Comparison of ENCODE assay signal across 8 cellular contexts in the genomic region with DNA sequence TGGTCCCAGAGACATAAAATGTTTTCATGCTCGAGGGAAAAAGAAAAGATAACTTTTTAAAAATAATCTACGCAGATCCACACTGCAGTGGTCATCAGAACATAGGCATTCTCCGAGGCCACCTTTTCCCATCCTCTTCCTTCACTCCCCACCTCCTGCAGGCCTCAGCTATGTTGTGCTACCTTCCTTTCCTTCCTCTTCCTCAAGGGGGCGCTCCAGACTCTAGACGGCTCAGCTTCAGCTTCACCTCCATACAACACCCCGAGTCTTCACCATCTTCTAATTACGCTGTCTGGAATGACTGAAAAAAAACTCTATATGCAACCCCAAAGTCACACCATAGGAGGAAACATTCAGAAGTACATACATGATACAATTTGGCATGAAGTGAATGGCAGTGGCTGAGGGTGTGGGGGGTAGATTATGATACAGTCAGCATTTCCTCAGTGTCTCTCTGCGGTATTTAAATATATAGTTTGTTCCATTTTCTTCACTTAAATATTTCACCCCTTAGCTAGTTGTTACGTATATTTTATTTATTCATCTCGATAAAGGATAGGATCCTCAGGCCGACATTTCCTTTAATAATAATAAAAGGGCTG.
DNase-seq lines count a peak whose midpoint lies in the region; ATAC-seq, FAIRE-seq and TF ChIP-seq lines count a peak whose summit lies in the region.

No MANE protein-coding gene starts in this region.

- no peak overlapping the region for H3K27ac ChIP-seq in esophagus muscularis mucosa (replicated peaks in 1 of 4)
- no peak overlapping the region for H3K27ac ChIP-seq in neutrophil

- TF ChIP-seq EP300 in esophagus muscularis mucosa (IDR thresholded peaks at IDR 0.05): no peak

- 56% methylated on average over 11 of the region's 11 CpGs for WGBS in esophagus muscularis mucosa

- intact Hi-C loops in esophagus muscularis mucosa (cut with DNase I): loop anchor here (2.0 kb wide), 1 partner anchor 583 kb away; the partner anchor contains the start of gene IRS1

- H3K4me3 Mint-ChIP-seq in activated CD8-positive, alpha-beta T cell treated with anti-CD3 and anti-CD28 coated beads, Interleukin-2, amount 10 ng/mL, durations not matched to agents 7 days and 5 days: no peak overlapping the region

- H3K27me3 Mint-ChIP-seq in activated CD8-positive, alpha-beta T cell treated with anti-CD3 and anti-CD28 coated beads, Interleukin-2, amount 10 ng/mL, durations not matched to agents 7 days and 5 days (ENCODE audit: low read depth): no peaks in the 10 kb centered on the region

- H3K9me3 ChIP-seq in esophagus muscularis mucosa (no peaks in the 10 kb centered on the region), neutrophil (no peaks in the 10 kb centered on the region)

- DNase-seq in AML-193 (lab: John Stamatoyannopoulos, UW) (peak; percentile 54 to 69), NCI-H69 (lab: John Stamatoyannopoulos, UW) (peak; percentile 64), esophagus muscularis mucosa (ENCODE audit: extremely low spot score) (no peak), urothelium cell line (ENCODE audit: low spot score) (peak; percentile 31)
- peak; percentile 70 for DNase-seq in activated CD8-positive, alpha-beta T cell treated with anti-CD3 and anti-CD28 coated beads, Interleukin-2, amount 10 ng/mL, durations not matched to agents 7 days and 5 days

- no peak overlapping the region for H3K27ac Mint-ChIP-seq in activated CD8-positive, alpha-beta T cell treated with anti-CD3 and anti-CD28 coated beads, Interleukin-2, amount 10 ng/mL, durations not matched to agents 7 days and 5 days

- H3K9me3 Mint-ChIP-seq in activated CD8-positive, alpha-beta T cell treated with anti-CD3 and anti-CD28 coated beads, Interleukin-2, amount 10 ng/mL, durations not matched to agents 7 days and 5 days (ENCODE audit: insufficient read depth): no peaks in the 10 kb centered on the region

- no peaks in the 10 kb centered on the region for H3K27me3 ChIP-seq in esophagus muscularis mucosa
- no peaks in the 10 kb centered on the region for H3K27me3 ChIP-seq in neutrophil

- POLR2A ChIA-PET in activated CD8-positive, alpha-beta T cell treated with anti-CD3 and anti-CD28 coated beads, Interleukin-2, amount 10 ng/mL, durations not matched to agents 7 days and 5 days (lab: Charles Lee): no interaction called here

- ATAC-seq in GM18907 (IDR thresholded peaks at IDR 0.05; ENCODE audit: unreplicated experiment) (peak; percentile 87), HG03097 (IDR thresholded peaks at IDR 0.05; ENCODE audit: low FRiP score, unreplicated experiment) (peak; percentile 98)
- ATAC-seq in activated CD8-positive, alpha-beta T cell treated with anti-CD3 and anti-CD28 coated beads, Interleukin-2, amount 10 ng/mL, durations not matched to agents 7 days and 5 days: peak; percentile 90

- H3K4me3 ChIP-seq in esophagus muscularis mucosa (no peak overlapping the region), neutrophil (ENCODE audit: low read depth in 1 of 2, low read length in 1 of 2) (no peak overlapping the region)

- TF ChIP-seq CTCF in esophagus muscularis mucosa (IDR thresholded peaks at IDR 0.05) (peak; percentile 50 to 70 (median 60)), neutrophil (IDR thresholded peaks at IDR 0.05) (peak; percentile 36)

- H3K36me3 Mint-ChIP-seq in activated CD8-positive, alpha-beta T cell treated with anti-CD3 and anti-CD28 coated beads, Interleukin-2, amount 10 ng/mL, durations not matched to agents 7 days and 5 days (ENCODE audit: low read depth): no peaks in the 10 kb centered on the region

- CTCF ChIA-PET in activated CD8-positive, alpha-beta T cell treated with anti-CD3 and anti-CD28 coated beads, Interleukin-2, amount 10 ng/mL, durations not matched to agents 7 days and 5 days (lab: Charles Lee): interaction anchor here (0.7 to 2.7 kb wide), 10 partner anchors 9 to 767 kb away, joined by 3 to 23 read pairs (median 4); partner anchors contain the start of genes IRS1 and RHBDD1

- FAIRE-seq in urothelium cell line (lab: Jason Lieb, UNC): no peak

- H3K4me1 ChIP-seq in esophagus muscularis mucosa (peaks cover 13 to 23% (median 16%) of the 10 kb centered on the region in 4 donors), neutrophil (ENCODE audit: control insufficient read depth in 1 of 2, insufficient read depth in 1 of 2, low read depth in 1 of 2, low read length in 1 of 2) (peaks cover 0 to 13% of the 10 kb centered on the region in 2 experiments)

- no peak for TF ChIP-seq POLR2A in esophagus muscularis mucosa (IDR thresholded peaks at IDR 0.05; ENCODE audit: low read depth)

- H3K36me3 ChIP-seq in esophagus muscularis mucosa (no peaks in the 10 kb centered on the region), neutrophil (no peaks in the 10 kb centered on the region)

- no peaks in the 10 kb centered on the region for H3K4me1 Mint-ChIP-seq in activated CD8-positive, alpha-beta T cell treated with anti-CD3 and anti-CD28 coated beads, Interleukin-2, amount 10 ng/mL, durations not matched to agents 7 days and 5 days (ENCODE audit: low read depth)
